12 cellular contexts compared by ENCODE assay signal in the genomic region with DNA sequence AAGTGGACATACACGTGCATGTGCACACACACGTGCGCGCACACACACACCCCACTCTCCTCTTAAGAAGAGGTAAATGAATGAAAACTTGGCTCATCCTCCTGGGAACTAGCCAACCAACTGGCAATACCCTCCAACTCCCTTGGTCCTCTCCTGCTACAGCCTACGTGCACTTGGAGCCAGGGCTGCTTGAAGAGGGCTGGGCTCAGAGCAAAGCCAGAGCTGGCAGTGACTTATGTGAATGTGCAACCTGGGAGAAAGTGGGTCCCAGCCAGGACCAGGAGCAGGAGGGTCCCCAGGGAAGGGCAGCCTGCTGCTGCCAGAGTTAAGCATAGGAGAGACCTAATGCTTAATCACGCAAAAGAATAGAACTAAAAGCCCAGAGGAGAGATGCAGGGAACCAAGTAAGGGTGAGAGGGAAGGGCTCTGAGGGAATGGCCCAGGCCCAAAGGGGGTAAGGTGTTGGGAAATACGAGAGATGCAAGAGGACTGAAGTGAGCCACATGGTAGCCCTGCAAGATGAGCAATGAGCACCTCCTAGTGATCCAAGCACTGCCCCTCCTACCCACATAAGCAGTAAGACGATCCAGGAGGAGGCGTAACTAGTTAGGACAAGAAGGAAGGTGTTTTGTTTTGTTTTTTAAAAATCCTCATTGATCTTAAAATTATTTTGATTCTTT. TPM values are rescaled to one million over a fixed set of nuclear protein-coding genes. Genes with fewer than 3 reads are reported as not detected.
DNase-seq lines count a peak whose midpoint lies in the region; ATAC-seq, FAIRE-seq and TF ChIP-seq lines count a peak whose summit lies in the region.
"Had no signal": no experiment of that assay in that cellular context is flagged by ENCODE, and none has a peak within 500 bp of the region (broad histone marks: within the 10 kb centered on the region; RNA-seq: fewer than 3 reads in every experiment).

No MANE protein-coding gene starts in this region.

- peaks cover 2% of the 10 kb centered on the region for H3K79me1 ChIP-seq in mesendoderm (ENCODE audit: low read length)

- no peak overlapping the region for H3K18ac ChIP-seq in mesendoderm (ENCODE audit: low read length)

- ATAC-seq in CD4-positive, CD25-positive, alpha-beta regulatory T cell (ENCODE audit: low read depth in 2 of 2), result no peak
- no peak for ATAC-seq in GM18909 (IDR thresholded peaks at IDR 0.05; ENCODE audit: poor library complexity, unreplicated experiment)

- no peaks in the 10 kb centered on the region for H3K9me3 Mint-ChIP-seq in CD4-positive, CD25-positive, alpha-beta regulatory T cell
- H3K9me3 Mint-ChIP-seq: neural crest cell had no signal

- WGBS in mesendoderm (ENCODE audit: extremely low coverage, insufficient coverage, low lambda C conversion rate), result no CpG with 5 or more reads among the region's 9 CpGs

- no peaks in the 10 kb centered on the region for H3K79me2 ChIP-seq in mesendoderm (ENCODE audit: control insufficient read depth, insufficient read depth, low read length)

- H2BK5ac ChIP-seq in mesendoderm (ENCODE audit: low read length), result no peak overlapping the region

- H2AK5ac ChIP-seq in mesendoderm (ENCODE audit: low read length), result no peak overlapping the region

- no peak overlapping the region for H3K4me3 ChIP-seq in CD4-positive, CD25-positive, alpha-beta regulatory T cell (ENCODE audit: low read depth, low read length)
- H3K4me3 ChIP-seq in NB4 (ENCODE audit: low read depth, low read length) (no peak overlapping the region), mesendoderm (ENCODE audit: low read length) (no peak overlapping the region), kidney (ENCODE audit: low read length in 2 of 2) (no peak overlapping the region)

- no peak for FAIRE-seq in kidney (lab: Jason Lieb, UNC)

- no peak overlapping the region for H3K4me3 Mint-ChIP-seq in CD4-positive, CD25-positive, alpha-beta regulatory T cell
- H3K4me3 Mint-ChIP-seq: neural crest cell had no signal

- H4K5ac ChIP-seq in mesendoderm (ENCODE audit: low read length), result no peak overlapping the region

- H4K8ac ChIP-seq in mesendoderm (ENCODE audit: low read depth, low read length), result no peak overlapping the region

- H2BK15ac ChIP-seq in mesendoderm (replicated peaks; ENCODE audit: low read depth), result no peak overlapping the region

- DNase-seq in CD4-positive, CD25-positive, alpha-beta regulatory T cell, result no peak
- DNase-seq in NB4 (ENCODE audit: low read depth) (peak; percentile 65), caudate nucleus (lab: John Stamatoyannopoulos, UW) (peak in 1 of 61 donors; percentile 39), mesendoderm (peak; percentile 71), mucosa of gallbladder (ENCODE audit: low spot score) (no peak), kidney (no peak), NCI-H226 (no peak)
- DNase-seq: DMS79, hypothalamus, KG1 had no signal

- H3K27me3 ChIP-seq in CD4-positive, CD25-positive, alpha-beta regulatory T cell (ENCODE audit: control insufficient read depth, insufficient read depth, low read length), result no peaks in the 10 kb centered on the region
- H3K27me3 ChIP-seq in mesendoderm (ENCODE audit: insufficient read depth, low read length, poor library complexity), result no peaks in the 10 kb centered on the region

- TF ChIP-seq CTCF in NB4 (IDR thresholded peaks at IDR 0.05; ENCODE audit: low read depth, low read length), result peak; percentile 17
- TF ChIP-seq CTCF in kidney (IDR thresholded peaks at IDR 0.05; ENCODE audit: borderline replicate concordance, extremely low read depth, insufficient read depth), result no peak

- H3K9me3 ChIP-seq in CD4-positive, CD25-positive, alpha-beta regulatory T cell (ENCODE audit: control insufficient read depth in 2 of 2, low read length in 2 of 2), result no peaks in the 10 kb centered on the region
- H3K9me3 ChIP-seq in kidney (ENCODE audit: control insufficient read depth in 1 of 2, low read length in 2 of 2), result no peaks in the 10 kb centered on the region

- no peak overlapping the region for H3K23ac ChIP-seq in mesendoderm (ENCODE audit: low read length)

- H3K27ac Mint-ChIP-seq in CD4-positive, CD25-positive, alpha-beta regulatory T cell, result peak overlapping the region in 2 of 3 donors; percentile 68

- no peak overlapping the region for H2BK120ac ChIP-seq in mesendoderm (ENCODE audit: low read depth, low read length)

- no peak overlapping the region for H3K27ac ChIP-seq in CD4-positive, CD25-positive, alpha-beta regulatory T cell (ENCODE audit: insufficient read depth, low read length, poor library complexity, severe bottlenecking)
- H3K27ac ChIP-seq in caudate nucleus (ENCODE audit: low read depth, low read length), result peak overlapping the region; percentile 1
- no peak overlapping the region for H3K27ac ChIP-seq in mesendoderm (ENCODE audit: low read depth, low read length)
- H3K27ac ChIP-seq in kidney (ENCODE audit: low read depth in 2 of 2, low read length in 2 of 2), result no peak overlapping the region

- no peak overlapping the region for H3K56ac ChIP-seq in mesendoderm (ENCODE audit: low read length)

- H3K9ac ChIP-seq in mesendoderm (ENCODE audit: low read length) (no peak overlapping the region), kidney (ENCODE audit: low read length in 2 of 2) (no peak overlapping the region)

- intact Hi-C loops in kidney (cut with DNase I), result no loop called here

- H3K4ac ChIP-seq in mesendoderm (ENCODE audit: low read depth, low read length), result no peak overlapping the region

- no peaks in the 10 kb centered on the region for H3K4me1 ChIP-seq in CD4-positive, CD25-positive, alpha-beta regulatory T cell (ENCODE audit: control insufficient read depth, insufficient read depth, low read length, poor library complexity, severe bottlenecking)
- H3K4me1 ChIP-seq in mesendoderm (ENCODE audit: control insufficient read depth, low read depth, low read length) (no peaks in the 10 kb centered on the region), kidney (ENCODE audit: control insufficient read depth in 1 of 2, insufficient read depth in 1 of 2, low read depth in 1 of 2, low read length in 2 of 2) (peaks cover 0 to 7% of the 10 kb centered on the region in 2 donors)

- H3K36me3 ChIP-seq in CD4-positive, CD25-positive, alpha-beta regulatory T cell (ENCODE audit: control insufficient read depth, insufficient read depth, low read length), result peaks cover 33% of the 10 kb centered on the region
- H3K36me3 ChIP-seq in mesendoderm (ENCODE audit: control insufficient read depth, insufficient read depth, low read length) (peaks cover 2% of the 10 kb centered on the region), kidney (ENCODE audit: control insufficient read depth in 1 of 2, insufficient read depth in 2 of 2, low read length in 2 of 2) (peaks cover 0 to 3% of the 10 kb centered on the region in 2 donors)

- TF ChIP-seq POLR2A in NB4 (IDR thresholded peaks at IDR 0.05; ENCODE audit: extremely low read depth, insufficient read length), result no peak

- no peak overlapping the region for H3K4me2 ChIP-seq in mesendoderm (ENCODE audit: low read length)

- no peaks in the 10 kb centered on the region for H3K27me3 Mint-ChIP-seq in CD4-positive, CD25-positive, alpha-beta regulatory T cell

- H3K36me3 Mint-ChIP-seq in CD4-positive, CD25-positive, alpha-beta regulatory T cell, result peaks cover 34% of the 10 kb centered on the region

- peaks cover 29 to 41% (median 32%) of the 10 kb centered on the region in 4 donors for H3K4me1 Mint-ChIP-seq in CD4-positive, CD25-positive, alpha-beta regulatory T cell

RNA-seq across cellular contexts. Expression of a gene that starts 24.7 kb away (rescaled TPM):
- total RNA-seq in CD4-positive, CD25-positive, alpha-beta regulatory T cell, result 28.7 TPM
- polyA plus RNA-seq in CD4-positive, CD25-positive, alpha-beta regulatory T cell, result 10 to 100 TPM; 20.7 to 30.1 (median 25.2) TPM
- polyA plus RNA-seq in mesendoderm (2013, experiment 1 of 2), result 23.9 TPM
- 23.3 TPM for polyA plus RNA-seq in mesendoderm (2013, experiment 2 of 2)
- total RNA-seq in mucosa of gallbladder (29.7 TPM), kidney (30.0 TPM)
- polyA plus RNA-seq in kidney (ENCODE audit: insufficient read depth, low read depth, low replicate concordance), result 15.7 TPM

Comparison
In these comparisons a context has a peak if more than half of its experiments do, and no peak if none do; other contexts are left out.
1. DNase-seq: peak in NB4 (single experiment) and mesendoderm (single experiment); none in CD4-positive, CD25-positive, alpha-beta regulatory T cell (0 of 3), mucosa of gallbladder (single experiment), kidney (single experiment) and NCI-H226 (single experiment).